Comparison of ENCODE assay signal across 1 cellular context in the genomic region with DNA sequence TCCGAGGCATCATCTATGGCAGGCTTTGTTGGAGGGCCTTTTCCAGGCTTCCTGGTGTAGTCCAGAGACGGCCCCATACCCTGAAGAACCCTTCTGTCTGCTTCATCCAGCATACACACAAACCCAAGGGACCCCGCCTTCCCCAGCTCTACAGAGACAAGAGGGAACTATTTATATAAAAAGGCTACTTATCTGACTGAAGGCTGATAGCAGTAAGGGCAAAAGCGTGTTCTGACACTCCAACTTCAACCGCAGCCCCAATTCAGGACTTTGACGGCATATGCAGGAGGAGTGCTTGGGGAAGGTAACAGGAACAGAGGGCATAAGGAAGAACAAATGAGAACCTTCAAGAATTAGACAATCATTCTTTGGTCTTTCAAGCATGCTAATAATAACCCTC.
TF ChIP-seq lines count a peak whose summit lies in the region.

No MANE protein-coding gene starts in this region.

TF ChIP-seq in A549, 52 proteins besides CTCF, POLR2A, EP300 and RAD21 (continued from another document):
- TF ChIP-seq REST (IDR thresholded peaks at IDR 0.05), result no peak
- no peak for TF ChIP-seq CEBPB (IDR thresholded peaks at IDR 0.05)
- TF ChIP-seq CHD4 (IDR thresholded peaks at IDR 0.05; ENCODE audit: borderline replicate concordance), result no peak
- TF ChIP-seq, protein P1, sequence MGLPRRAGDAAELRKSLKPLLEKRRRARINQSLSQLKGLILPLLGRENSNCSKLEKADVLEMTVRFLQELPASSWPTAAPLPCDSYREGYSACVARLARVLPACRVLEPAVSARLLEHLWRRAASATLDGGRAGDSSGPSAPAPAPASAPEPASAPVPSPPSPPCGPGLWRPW (IDR thresholded peaks at IDR 0.05), result no peak
- no peak for TF ChIP-seq KDM1A (IDR thresholded peaks at IDR 0.05; ENCODE audit: low read depth)
- TF ChIP-seq ZFP36 (IDR thresholded peaks at IDR 0.05; ENCODE audit: borderline replicate concordance, partially characterized antibody), result no peak
- TF ChIP-seq JUN (IDR thresholded peaks at IDR 0.05), result no peak
- TF ChIP-seq BCL3 (IDR thresholded peaks at IDR 0.05), result no peak
- no peak for TF ChIP-seq ATOH8 (CRISPR knock-in tag; IDR thresholded peaks at IDR 0.05; ENCODE audit: low read depth)
- TF ChIP-seq BHLHE40 (IDR thresholded peaks at IDR 0.05; ENCODE audit: low read depth, low read length), result no peak
- no peak for TF ChIP-seq ZC3H11A (IDR thresholded peaks at IDR 0.05)
- no peak for TF ChIP-seq MAX (IDR thresholded peaks at IDR 0.05)
- TF ChIP-seq, protein P2, sequence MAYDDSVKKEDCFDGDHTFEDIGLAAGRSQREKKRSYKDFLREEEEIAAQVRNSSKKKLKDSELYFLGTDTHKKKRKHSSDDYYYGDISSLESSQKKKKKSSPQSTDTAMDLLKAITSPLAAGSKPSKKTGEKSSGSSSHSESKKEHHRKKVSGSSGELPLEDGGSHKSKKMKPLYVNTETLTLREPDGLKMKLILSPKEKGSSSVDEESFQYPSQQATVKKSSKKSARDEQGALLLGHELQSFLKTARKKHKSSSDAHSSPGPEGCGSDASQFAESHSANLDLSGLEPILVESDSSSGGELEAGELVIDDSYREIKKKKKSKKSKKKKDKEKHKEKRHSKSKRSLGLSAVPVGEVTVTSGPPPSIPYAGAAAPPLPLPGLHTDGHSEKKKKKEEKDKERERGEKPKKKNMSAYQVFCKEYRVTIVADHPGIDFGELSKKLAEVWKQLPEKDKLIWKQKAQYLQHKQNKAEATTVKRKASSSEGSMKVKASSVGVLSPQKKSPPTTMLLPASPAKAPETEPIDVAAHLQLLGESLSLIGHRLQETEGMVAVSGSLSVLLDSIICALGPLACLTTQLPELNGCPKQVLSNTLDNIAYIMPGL (CRISPR knock-in tag; IDR thresholded peaks at IDR 0.05; ENCODE audit: borderline replicate concordance), result no peak
- TF ChIP-seq CBX8 (IDR thresholded peaks at IDR 0.05), result no peak
- no peak for TF ChIP-seq PBX3 (IDR thresholded peaks at IDR 0.05)
